Comparison of ENCODE assay signal across 14 cellular contexts in the genomic region with DNA sequence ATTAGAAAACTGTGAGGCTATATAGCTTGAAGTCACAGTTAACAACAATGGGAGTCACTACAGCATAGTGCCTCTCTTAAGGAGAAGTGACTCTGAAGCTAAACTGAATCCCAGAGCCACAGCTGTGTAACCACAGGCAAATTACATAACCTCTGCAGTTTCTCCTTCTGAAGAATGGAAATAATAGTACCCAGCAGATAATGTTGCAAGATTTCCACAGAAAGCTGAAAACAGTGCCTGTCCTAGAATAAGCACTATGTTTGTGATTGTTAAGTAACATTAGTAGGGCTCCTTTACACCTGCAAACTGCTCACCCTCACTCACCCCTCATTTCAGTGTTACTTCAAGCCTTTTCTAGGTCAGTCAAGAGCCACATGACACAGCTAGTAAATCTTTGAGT.
"Had no signal": no experiment of that assay in that cellular context is flagged by ENCODE, and none has a peak within 500 bp of the region (broad histone marks: within the 10 kb centered on the region; RNA-seq: fewer than 3 reads in every experiment).

No MANE protein-coding gene starts in this region.

- H3K36me3 ChIP-seq: heart right ventricle, left ventricle myocardium inferior, suprapubic skin had no signal

- H3K27ac ChIP-seq: dorsolateral prefrontal cortex, heart right ventricle, left ventricle myocardium inferior, suprapubic skin had no signal

- H3K4me3 ChIP-seq: dorsolateral prefrontal cortex, heart right ventricle, left ventricle myocardium inferior, suprapubic skin had no signal

- H3K4me1 ChIP-seq: heart right ventricle, left ventricle myocardium inferior, suprapubic skin had no signal

- DNase-seq: activated CD4-positive, alpha-beta T cell treated with anti-CD3 and anti-CD28 coated beads for 1 hour; activated CD4-positive, alpha-beta T cell treated with anti-CD3 and anti-CD28 coated beads, Interleukin-2, amount 50 U/mL, for 48 hours; activated CD8-positive, alpha-beta memory T cell treated with anti-CD3 and anti-CD28 coated beads, Interleukin-2, amount 10 ng/mL, durations not matched to agents 7 days and 5 days; activated effector memory CD4-positive, alpha-beta T cell treated with anti-CD3 and anti-CD28 coated beads, Interleukin-2, amount 50 U/mL, for 16 hours; activated naive CD8-positive, alpha-beta T cell treated with anti-CD3 and anti-CD28 coated beads for 36 hours; activated T-cell treated with anti-CD3 and anti-CD28 coated beads, Interleukin-2, amount 50 U/mL, for 4 hours; aorta; dorsolateral prefrontal cortex; heart right ventricle; left ventricle myocardium inferior; stimulated activated CD4-positive, alpha-beta T cell treated with anti-CD3 and anti-CD28 coated beads, Interleukin-4, amount 100 ng/mL, for 1 hour; stimulated activated CD8-positive, alpha-beta memory T cell treated with anti-CD3 and anti-CD28 coated beads, Interleukin-4, amount 100 ng/mL, for 48 hours; stimulated activated naive CD8-positive, alpha-beta T cell treated with anti-CD3 and anti-CD28 coated beads, Interleukin-15, Interleukin-2, amounts not matched to agents 100 U/mL and 50 U/mL, for 24 hours had no signal

- H3K9me3 ChIP-seq: suprapubic skin had no signal

- H3K27me3 ChIP-seq: heart right ventricle, suprapubic skin had no signal
